In genomic region chrX:77446840-77447239, GRCh38 we compare ENCODE assay signal across 9 cellular contexts. TPM values are rescaled to one million over a fixed set of nuclear protein-coding genes. Genes with fewer than 3 reads are reported as not detected.
DNase-seq lines count a peak whose midpoint lies in the region; ATAC-seq, FAIRE-seq and TF ChIP-seq lines count a peak whose summit lies in the region.
"Had no signal": no experiment of that assay in that cellular context is flagged by ENCODE, and none has a peak within 500 bp of the region (broad histone marks: within the 10 kb centered on the region; RNA-seq: fewer than 3 reads in every experiment).

No MANE protein-coding gene starts in this region.

- H3K27ac Mint-ChIP-seq in endodermal cell (no peak overlapping the region), natural killer cell (no peak overlapping the region), Calu3 (ENCODE audit: unreplicated experiment) (no peak overlapping the region)

- DNase-seq in A673 (ENCODE audit: low spot score) (no peak), endodermal cell (peak; percentile 53), natural killer cell (no peak), NCI-H2107 (lab: John Stamatoyannopoulos, UW) (no peak), Calu3 (no peak), small intestine (no peak)

- POLR2A ChIA-PET in A673 (lab: Charles Lee; ENCODE audit: low non-redundant PET): no interaction called here

- H3K9me3 ChIP-seq in A673 (ENCODE audit: low read depth, low read length, poor library complexity, severe bottlenecking) (no peaks in the 10 kb centered on the region), HUES6 (ENCODE audit: control insufficient read depth, insufficient read depth, low read depth, low read length) (peaks cover 10% of the 10 kb centered on the region; the same call in 1 of the 2 replicates), endodermal cell (ENCODE audit: control insufficient read depth, low read length) (no peaks in the 10 kb centered on the region), small intestine (ENCODE audit: control insufficient read depth, low read depth) (no peaks in the 10 kb centered on the region)

- no peak overlapping the region for H3K27ac ChIP-seq in A673 (ENCODE audit: low read depth, low read length, poor library complexity, severe bottlenecking)
- H3K27ac ChIP-seq in HUES6 (ENCODE audit: low read depth, low read length): no peak overlapping the region
- no peak overlapping the region for H3K27ac ChIP-seq in endodermal cell (ENCODE audit: low read depth, low read length)
- H3K27ac ChIP-seq in small intestine (ENCODE audit: low read depth in 1 of 2, low read length in 1 of 2): no peak overlapping the region

- WGBS in endodermal cell (ENCODE audit: insufficient coverage in 1 of 2, insufficient read length in 1 of 2), 2 experiments: 10 to 13% methylated on average over 2 to 14 of the region's 16 CpGs
- WGBS in small intestine, 3 donors: 3 to 41% (median 6%) methylated on average over 16 of the region's 16 CpGs

- H3K4me1 ChIP-seq in A673 (ENCODE audit: insufficient read depth, low read length, poor library complexity, severe bottlenecking) (no peaks in the 10 kb centered on the region), HUES6 (ENCODE audit: control insufficient read depth, insufficient read depth, low read length) (0 out of 2 replicates have a peak, but pooled peaks cover 1% of the 10 kb centered on the region), endodermal cell (ENCODE audit: control insufficient read depth, insufficient read depth, low read length) (no peaks in the 10 kb centered on the region), small intestine (ENCODE audit: control insufficient read depth in 2 of 2, insufficient read depth in 1 of 2, low read depth in 1 of 2, low read length in 1 of 2) (no peaks in the 10 kb centered on the region)

- intact Hi-C loops in A673 (cut with micrococcal nuclease; ENCODE audit: unreplicated experiment) (loop anchor here (10.0 kb wide), 1 partner anchor 138 kb away; no protein-coding TSS in a partner anchor), natural killer cell (cut with micrococcal nuclease) (no loop called here), Calu3 (cut with micrococcal nuclease; ENCODE audit: unreplicated experiment) (no loop called here)

- no peak for TF ChIP-seq CTCF in A673 (conservative IDR thresholded peaks at IDR 0.05; ENCODE audit: low read depth, low read length)
- TF ChIP-seq CTCF in endodermal cell (conservative IDR thresholded peaks at IDR 0.05): no peak
- no peak for TF ChIP-seq CTCF in natural killer cell (IDR thresholded peaks at IDR 0.05)
- no peak for TF ChIP-seq CTCF in Calu3 (IDR thresholded peaks at IDR 0.05; ENCODE audit: unreplicated experiment)

- H3K9me3 Mint-ChIP-seq in endodermal cell (peaks cover 58% of the 10 kb centered on the region), natural killer cell (no peaks in the 10 kb centered on the region), Calu3 (ENCODE audit: low read depth, unreplicated experiment) (no peaks in the 10 kb centered on the region)

- CTCF ChIA-PET in A673 (lab: Charles Lee) (no interaction called here), Calu3 (lab: Charles Lee) (no interaction called here)

- no peaks in the 10 kb centered on the region for H3K27me3 ChIP-seq in A673 (replicated peaks; ENCODE audit: insufficient read depth, low read depth, low read length, poor library complexity)
- peaks cover 45% of the 10 kb centered on the region for H3K27me3 ChIP-seq in HUES6 (ENCODE audit: control insufficient read depth, insufficient read depth, low read length)
- peaks cover 44% of the 10 kb centered on the region for H3K27me3 ChIP-seq in endodermal cell (ENCODE audit: control insufficient read depth, insufficient read depth, low read length, poor library complexity, severe bottlenecking)
- peaks cover 0 to 2% of the 10 kb centered on the region in 2 donors for H3K27me3 ChIP-seq in small intestine (ENCODE audit: control insufficient read depth in 2 of 2, insufficient read depth in 2 of 2, low read length in 2 of 2)

- no peak for ATAC-seq in natural killer cell
- no peak for ATAC-seq in GM21529 (IDR thresholded peaks at IDR 0.05; ENCODE audit: unreplicated experiment)

- no peak for FAIRE-seq in small intestine (lab: Jason Lieb, UNC)

- H3K9ac ChIP-seq in HUES6 (ENCODE audit: low read length) (peak overlapping the region; percentile 61), endodermal cell (ENCODE audit: extremely low read depth, low read length, poor library complexity, severe bottlenecking) (no peak overlapping the region)

- H3K27me3 Mint-ChIP-seq in endodermal cell (ENCODE audit: insufficient read depth): peaks cover 26% of the 10 kb centered on the region
- peaks cover 25 to 38% of the 10 kb centered on the region in 2 donors for H3K27me3 Mint-ChIP-seq in natural killer cell (ENCODE audit: low read depth in 2 of 2)
- H3K27me3 Mint-ChIP-seq in Calu3 (ENCODE audit: unreplicated experiment): no peaks in the 10 kb centered on the region

- H3K36me3 Mint-ChIP-seq in endodermal cell (ENCODE audit: low read depth) (no peaks in the 10 kb centered on the region), natural killer cell (no peaks in the 10 kb centered on the region), Calu3 (ENCODE audit: insufficient read depth, unreplicated experiment) (peaks cover 9% of the 10 kb centered on the region)

- H3K4me3 Mint-ChIP-seq in endodermal cell: peak overlapping the region; percentile 68
- peak overlapping the region; percentile 69 for H3K4me3 Mint-ChIP-seq in natural killer cell
- H3K4me3 Mint-ChIP-seq in Calu3 (ENCODE audit: low read depth, unreplicated experiment): no peak overlapping the region

- H3K4me3 ChIP-seq in A673 (ENCODE audit: low read depth, low read length, poor library complexity, severe bottlenecking) (peak overlapping the region; percentile 44), HUES6 (ENCODE audit: low read depth, low read length) (peak overlapping the region; percentile 68), endodermal cell (ENCODE audit: low read length) (peak overlapping the region; percentile 66), small intestine (ENCODE audit: low read depth in 1 of 2, low read length in 2 of 2) (no peak overlapping the region)

- BruUV-seq in A673 (replicated peaks; lab: Mats Ljungman, UMichigan): no TSS peak
- no TSS peak for BruUV-seq in Calu3 (replicated peaks; lab: Mats Ljungman, UMichigan)

- peaks cover 12% of the 10 kb centered on the region for H3K4me1 Mint-ChIP-seq in endodermal cell
- peaks cover 8 to 15% of the 10 kb centered on the region in 2 donors for H3K4me1 Mint-ChIP-seq in natural killer cell
- H3K4me1 Mint-ChIP-seq in Calu3 (ENCODE audit: low read depth, unreplicated experiment): peaks cover 21% of the 10 kb centered on the region

- H3K36me3 ChIP-seq in A673 (ENCODE audit: insufficient read depth, low read length, poor library complexity, severe bottlenecking) (no peaks in the 10 kb centered on the region), HUES6 (ENCODE audit: control insufficient read depth, insufficient read depth, low read length) (no peaks in the 10 kb centered on the region), endodermal cell (ENCODE audit: control insufficient read depth, insufficient read depth, low read length) (no peaks in the 10 kb centered on the region), small intestine (ENCODE audit: control insufficient read depth in 2 of 2, insufficient read depth in 2 of 2, low read length in 2 of 2) (no peaks in the 10 kb centered on the region)

RNA-seq across cellular contexts. Expression of gene FGF16, which starts 0.3 kb away (rescaled TPM):
- not detected in 2 replicates for total RNA-seq in A673 (2021)
- 1 to 10 TPM in 1 of 2 donors, under 1 TPM in 1; 0.27 to 2.6 TPM for total RNA-seq in endodermal cell
- polyA plus RNA-seq in endodermal cell (2013, experiment 1 of 2): not detected
- not detected for polyA plus RNA-seq in endodermal cell (2013, experiment 2 of 2)
- total RNA-seq in natural killer cell: not detected
- not detected in 2 replicates for total RNA-seq in Calu3 (2022)
- polyA plus RNA-seq in small intestine: under 1 TPM in 1 of 3 donors, not detected in 2; 0.06 TPM
- total RNA-seq: activated CD8-positive, alpha-beta memory T cell treated with anti-CD3 and anti-CD28 coated beads for 36 hours had no signal

Comparison
In these comparisons a context has a peak if more than half of its experiments do, and no peak if none do; other contexts are left out.
1. H3K4me3 ChIP-seq: peak in A673 (single experiment), HUES6 (single experiment) and endodermal cell (single experiment); none in small intestine (0 of 2).